1 cellular context compared by ENCODE assay signal in the genomic region with DNA sequence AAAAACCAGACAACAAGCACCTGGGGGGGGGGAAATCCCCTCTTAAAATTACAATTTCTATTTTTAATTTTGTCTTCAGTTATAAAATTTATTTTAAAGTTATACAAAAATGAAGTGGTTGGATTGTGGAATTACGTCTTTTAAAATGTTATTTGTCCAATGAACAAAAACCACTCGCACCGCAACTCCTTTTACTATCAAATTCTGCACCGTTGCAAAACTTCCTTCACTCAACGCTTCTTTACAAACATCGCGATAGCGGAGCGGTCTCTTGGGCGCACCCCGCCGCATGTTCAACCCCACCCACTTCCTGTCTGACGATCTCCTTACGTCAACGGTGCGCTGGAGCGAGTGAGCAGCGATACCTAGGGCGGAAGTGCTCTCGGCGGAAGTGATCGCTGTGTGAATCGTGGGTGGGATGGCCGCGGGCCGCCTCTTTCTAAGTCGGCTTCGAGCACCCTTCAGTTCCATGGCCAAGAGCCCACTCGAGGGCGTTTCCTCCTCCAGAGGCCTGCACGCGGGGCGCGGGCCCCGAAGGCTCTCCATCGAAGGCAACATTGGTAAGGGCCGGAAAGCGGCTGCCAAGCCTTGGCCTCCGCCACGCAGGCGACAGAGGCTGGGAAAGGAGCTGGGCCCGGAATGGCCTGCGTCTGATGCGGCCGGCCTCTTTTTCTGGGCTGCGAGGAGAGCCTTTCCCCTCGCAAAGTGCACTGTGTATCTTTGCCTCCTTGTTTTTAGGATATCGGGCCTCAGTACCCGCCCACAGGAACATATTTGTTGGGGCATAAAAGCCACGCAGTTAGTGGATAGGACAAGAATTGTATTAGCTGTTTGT.
TF ChIP-seq lines count a peak whose summit lies in the region.

A gene (plus strand): TSS at position 388 of the 835 bp plus-strand sequence. CDS start 31 bp downstream, at position 419.

TF ChIP-seq in GM12878, 131 proteins besides CTCF, POLR2A, EP300 and RAD21 (continued from another document and continues in another):
- TF ChIP-seq, protein P1, sequence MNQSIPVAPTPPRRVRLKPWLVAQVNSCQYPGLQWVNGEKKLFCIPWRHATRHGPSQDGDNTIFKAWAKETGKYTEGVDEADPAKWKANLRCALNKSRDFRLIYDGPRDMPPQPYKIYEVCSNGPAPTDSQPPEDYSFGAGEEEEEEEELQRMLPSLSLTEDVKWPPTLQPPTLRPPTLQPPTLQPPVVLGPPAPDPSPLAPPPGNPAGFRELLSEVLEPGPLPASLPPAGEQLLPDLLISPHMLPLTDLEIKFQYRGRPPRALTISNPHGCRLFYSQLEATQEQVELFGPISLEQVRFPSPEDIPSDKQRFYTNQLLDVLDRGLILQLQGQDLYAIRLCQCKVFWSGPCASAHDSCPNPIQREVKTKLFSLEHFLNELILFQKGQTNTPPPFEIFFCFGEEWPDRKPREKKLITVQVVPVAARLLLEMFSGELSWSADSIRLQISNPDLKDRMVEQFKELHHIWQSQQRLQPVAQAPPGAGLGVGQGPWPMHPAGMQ (IDR thresholded peaks at IDR 0.05; ENCODE audit: borderline replicate concordance) = peak; percentile 79
- TF ChIP-seq, protein P2, sequence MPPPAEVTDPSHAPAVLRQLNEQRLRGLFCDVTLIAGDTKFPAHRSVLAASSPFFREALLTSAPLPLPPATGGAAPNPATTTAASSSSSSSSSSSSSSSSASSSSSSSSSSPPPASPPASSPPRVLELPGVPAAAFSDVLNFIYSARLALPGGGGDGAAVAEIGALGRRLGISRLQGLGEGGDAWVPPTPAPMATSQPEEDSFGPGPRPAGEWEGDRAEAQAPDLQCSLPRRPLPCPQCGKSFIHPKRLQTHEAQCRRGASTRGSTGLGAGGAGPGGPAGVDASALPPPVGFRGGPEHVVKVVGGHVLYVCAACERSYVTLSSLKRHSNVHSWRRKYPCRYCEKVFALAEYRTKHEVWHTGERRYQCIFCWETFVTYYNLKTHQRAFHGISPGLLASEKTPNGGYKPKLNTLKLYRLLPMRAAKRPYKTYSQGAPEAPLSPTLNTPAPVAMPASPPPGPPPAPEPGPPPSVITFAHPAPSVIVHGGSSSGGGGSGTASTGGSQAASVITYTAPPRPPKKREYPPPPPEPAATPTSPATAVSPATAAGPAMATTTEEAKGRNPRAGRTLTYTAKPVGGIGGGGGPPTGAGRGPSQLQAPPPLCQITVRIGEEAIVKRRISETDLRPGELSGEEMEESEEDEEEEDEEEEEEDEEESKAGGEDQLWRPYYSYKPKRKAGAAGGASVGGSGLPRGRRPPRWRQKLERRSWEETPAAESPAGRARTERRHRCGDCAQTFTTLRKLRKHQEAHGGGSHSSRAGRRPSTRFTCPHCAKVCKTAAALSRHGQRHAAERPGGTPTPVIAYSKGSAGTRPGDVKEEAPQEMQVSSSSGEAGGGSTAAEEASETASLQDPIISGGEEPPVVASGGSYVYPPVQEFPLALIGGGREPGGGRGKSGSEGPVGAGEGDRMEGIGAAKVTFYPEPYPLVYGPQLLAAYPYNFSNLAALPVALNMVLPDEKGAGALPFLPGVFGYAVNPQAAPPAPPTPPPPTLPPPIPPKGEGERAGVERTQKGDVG (CRISPR knock-in tag; IDR thresholded peaks at IDR 0.05) = no peak
- TF ChIP-seq, protein P3, sequence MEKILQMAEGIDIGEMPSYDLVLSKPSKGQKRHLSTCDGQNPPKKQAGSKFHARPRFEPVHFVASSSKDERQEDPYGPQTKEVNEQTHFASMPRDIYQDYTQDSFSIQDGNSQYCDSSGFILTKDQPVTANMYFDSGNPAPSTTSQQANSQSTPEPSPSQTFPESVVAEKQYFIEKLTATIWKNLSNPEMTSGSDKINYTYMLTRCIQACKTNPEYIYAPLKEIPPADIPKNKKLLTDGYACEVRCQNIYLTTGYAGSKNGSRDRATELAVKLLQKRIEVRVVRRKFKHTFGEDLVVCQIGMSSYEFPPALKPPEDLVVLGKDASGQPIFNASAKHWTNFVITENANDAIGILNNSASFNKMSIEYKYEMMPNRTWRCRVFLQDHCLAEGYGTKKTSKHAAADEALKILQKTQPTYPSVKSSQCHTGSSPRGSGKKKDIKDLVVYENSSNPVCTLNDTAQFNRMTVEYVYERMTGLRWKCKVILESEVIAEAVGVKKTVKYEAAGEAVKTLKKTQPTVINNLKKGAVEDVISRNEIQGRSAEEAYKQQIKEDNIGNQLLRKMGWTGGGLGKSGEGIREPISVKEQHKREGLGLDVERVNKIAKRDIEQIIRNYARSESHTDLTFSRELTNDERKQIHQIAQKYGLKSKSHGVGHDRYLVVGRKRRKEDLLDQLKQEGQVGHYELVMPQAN (conservative IDR thresholded peaks at IDR 0.05) = peak; percentile 81
- TF ChIP-seq SUPT20H (IDR thresholded peaks at IDR 0.05; ENCODE audit: borderline replicate concordance, control insufficient read depth, low read depth, low read length) (no peak), BCL11A (IDR thresholded peaks at IDR 0.05; ENCODE audit: low read depth, low read length) (no peak), CHD4 (IDR thresholded peaks at IDR 0.05) (no peak), MTA3 (IDR thresholded peaks at IDR 0.05; ENCODE audit: borderline replicate concordance, low read length) (no peak), EZH2 (IDR thresholded peaks at IDR 0.05; ENCODE audit: borderline replicate concordance, control insufficient read depth, low read depth, low read length) (no peak), RUNX3 (IDR thresholded peaks at IDR 0.05; ENCODE audit: low read length) (peak; percentile 59), MEF2B (IDR thresholded peaks at IDR 0.05; ENCODE audit: partially characterized antibody, poor library complexity, severe bottlenecking) (peak; percentile 40), HCFC1 (IDR thresholded peaks at IDR 0.05; ENCODE audit: low read length) (peak; percentile 60), POLR2AphosphoS5 (IDR thresholded peaks at IDR 0.05; ENCODE audit: low read length) (peak; percentile 98), BRCA1 (IDR thresholded peaks at IDR 0.05; ENCODE audit: low read depth, low read length) (peak; percentile 82), JUND (IDR thresholded peaks at IDR 0.05; ENCODE audit: low read depth, low read length) (no peak), EGR1 (IDR thresholded peaks at IDR 0.05; ENCODE audit: borderline replicate concordance in 1 of 2, low read depth in 2 of 2, low read length in 2 of 2) (peak in 1 of 2 experiments; percentile 83; a peak in 1 of 3 replicates), ZSCAN29 (IDR thresholded peaks at IDR 0.05) (no peak), KAT2A (conservative IDR thresholded peaks at IDR 0.05; ENCODE audit: control insufficient read depth, low read depth, low read length) (no peak), NR2C2 (IDR thresholded peaks at IDR 0.05; ENCODE audit: borderline replicate concordance, control insufficient read depth, insufficient read length, low read depth) (no peak), ASH2L (IDR thresholded peaks at IDR 0.05; ENCODE audit: borderline replicate concordance, low read depth) (no peak), YY1 (IDR thresholded peaks at IDR 0.05; ENCODE audit: low read depth, low read length) (peak; percentile 92), TAF1 (IDR thresholded peaks at IDR 0.05; ENCODE audit: borderline replicate concordance, low read depth, low read length) (peak; percentile 91; the same call in 1 of the 2 replicates), SUZ12 (IDR thresholded peaks at IDR 0.05; ENCODE audit: unreplicated experiment) (no peak), HDAC6 (IDR thresholded peaks at IDR 0.05; ENCODE audit: unreplicated experiment) (no peak), NR2F1 (conservative IDR thresholded peaks at IDR 0.05) (no peak), DPF2 (IDR thresholded peaks at IDR 0.05) (peak; percentile 65; the same call in 1 of the 2 replicates), SP1 (IDR thresholded peaks at IDR 0.05; ENCODE audit: low read depth, low read length) (peak; percentile 73), SPI1 (IDR thresholded peaks at IDR 0.05; ENCODE audit: borderline replicate concordance, insufficient read depth, low read depth, low read length) (peak; percentile 92)
- TF ChIP-seq, protein P4, sequence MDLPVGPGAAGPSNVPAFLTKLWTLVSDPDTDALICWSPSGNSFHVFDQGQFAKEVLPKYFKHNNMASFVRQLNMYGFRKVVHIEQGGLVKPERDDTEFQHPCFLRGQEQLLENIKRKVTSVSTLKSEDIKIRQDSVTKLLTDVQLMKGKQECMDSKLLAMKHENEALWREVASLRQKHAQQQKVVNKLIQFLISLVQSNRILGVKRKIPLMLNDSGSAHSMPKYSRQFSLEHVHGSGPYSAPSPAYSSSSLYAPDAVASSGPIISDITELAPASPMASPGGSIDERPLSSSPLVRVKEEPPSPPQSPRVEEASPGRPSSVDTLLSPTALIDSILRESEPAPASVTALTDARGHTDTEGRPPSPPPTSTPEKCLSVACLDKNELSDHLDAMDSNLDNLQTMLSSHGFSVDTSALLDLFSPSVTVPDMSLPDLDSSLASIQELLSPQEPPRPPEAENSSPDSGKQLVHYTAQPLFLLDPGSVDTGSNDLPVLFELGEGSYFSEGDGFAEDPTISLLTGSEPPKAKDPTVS (IDR thresholded peaks at IDR 0.05; ENCODE audit: low read depth, low read length) = no peak
- TF ChIP-seq, protein P5, sequence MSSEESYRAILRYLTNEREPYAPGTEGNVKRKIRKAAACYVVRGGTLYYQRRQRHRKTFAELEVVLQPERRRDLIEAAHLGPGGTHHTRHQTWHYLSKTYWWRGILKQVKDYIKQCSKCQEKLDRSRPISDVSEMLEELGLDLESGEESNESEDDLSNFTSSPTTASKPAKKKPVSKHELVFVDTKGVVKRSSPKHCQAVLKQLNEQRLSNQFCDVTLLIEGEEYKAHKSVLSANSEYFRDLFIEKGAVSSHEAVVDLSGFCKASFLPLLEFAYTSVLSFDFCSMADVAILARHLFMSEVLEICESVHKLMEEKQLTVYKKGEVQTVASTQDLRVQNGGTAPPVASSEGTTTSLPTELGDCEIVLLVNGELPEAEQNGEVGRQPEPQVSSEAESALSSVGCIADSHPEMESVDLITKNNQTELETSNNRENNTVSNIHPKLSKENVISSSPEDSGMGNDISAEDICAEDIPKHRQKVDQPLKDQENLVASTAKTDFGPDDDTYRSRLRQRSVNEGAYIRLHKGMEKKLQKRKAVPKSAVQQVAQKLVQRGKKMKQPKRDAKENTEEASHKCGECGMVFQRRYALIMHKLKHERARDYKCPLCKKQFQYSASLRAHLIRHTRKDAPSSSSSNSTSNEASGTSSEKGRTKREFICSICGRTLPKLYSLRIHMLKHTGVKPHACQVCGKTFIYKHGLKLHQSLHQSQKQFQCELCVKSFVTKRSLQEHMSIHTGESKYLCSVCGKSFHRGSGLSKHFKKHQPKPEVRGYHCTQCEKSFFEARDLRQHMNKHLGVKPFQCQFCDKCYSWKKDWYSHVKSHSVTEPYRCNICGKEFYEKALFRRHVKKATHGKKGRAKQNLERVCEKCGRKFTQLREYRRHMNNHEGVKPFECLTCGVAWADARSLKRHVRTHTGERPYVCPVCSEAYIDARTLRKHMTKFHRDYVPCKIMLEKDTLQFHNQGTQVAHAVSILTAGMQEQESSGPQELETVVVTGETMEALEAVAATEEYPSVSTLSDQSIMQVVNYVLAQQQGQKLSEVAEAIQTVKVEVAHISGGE (CRISPR knock-in tag; IDR thresholded peaks at IDR 0.05) = peak; percentile 9; the same call in 1 of the 2 replicates
- TF ChIP-seq, protein P6, sequence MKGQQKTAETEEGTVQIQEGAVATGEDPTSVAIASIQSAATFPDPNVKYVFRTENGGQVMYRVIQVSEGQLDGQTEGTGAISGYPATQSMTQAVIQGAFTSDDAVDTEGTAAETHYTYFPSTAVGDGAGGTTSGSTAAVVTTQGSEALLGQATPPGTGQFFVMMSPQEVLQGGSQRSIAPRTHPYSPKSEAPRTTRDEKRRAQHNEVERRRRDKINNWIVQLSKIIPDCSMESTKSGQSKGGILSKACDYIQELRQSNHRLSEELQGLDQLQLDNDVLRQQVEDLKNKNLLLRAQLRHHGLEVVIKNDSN (IDR thresholded peaks at IDR 0.05; ENCODE audit: borderline replicate concordance, extremely low read length, insufficient read depth, low read depth, low read length) = no peak
- TF ChIP-seq, protein P7, sequence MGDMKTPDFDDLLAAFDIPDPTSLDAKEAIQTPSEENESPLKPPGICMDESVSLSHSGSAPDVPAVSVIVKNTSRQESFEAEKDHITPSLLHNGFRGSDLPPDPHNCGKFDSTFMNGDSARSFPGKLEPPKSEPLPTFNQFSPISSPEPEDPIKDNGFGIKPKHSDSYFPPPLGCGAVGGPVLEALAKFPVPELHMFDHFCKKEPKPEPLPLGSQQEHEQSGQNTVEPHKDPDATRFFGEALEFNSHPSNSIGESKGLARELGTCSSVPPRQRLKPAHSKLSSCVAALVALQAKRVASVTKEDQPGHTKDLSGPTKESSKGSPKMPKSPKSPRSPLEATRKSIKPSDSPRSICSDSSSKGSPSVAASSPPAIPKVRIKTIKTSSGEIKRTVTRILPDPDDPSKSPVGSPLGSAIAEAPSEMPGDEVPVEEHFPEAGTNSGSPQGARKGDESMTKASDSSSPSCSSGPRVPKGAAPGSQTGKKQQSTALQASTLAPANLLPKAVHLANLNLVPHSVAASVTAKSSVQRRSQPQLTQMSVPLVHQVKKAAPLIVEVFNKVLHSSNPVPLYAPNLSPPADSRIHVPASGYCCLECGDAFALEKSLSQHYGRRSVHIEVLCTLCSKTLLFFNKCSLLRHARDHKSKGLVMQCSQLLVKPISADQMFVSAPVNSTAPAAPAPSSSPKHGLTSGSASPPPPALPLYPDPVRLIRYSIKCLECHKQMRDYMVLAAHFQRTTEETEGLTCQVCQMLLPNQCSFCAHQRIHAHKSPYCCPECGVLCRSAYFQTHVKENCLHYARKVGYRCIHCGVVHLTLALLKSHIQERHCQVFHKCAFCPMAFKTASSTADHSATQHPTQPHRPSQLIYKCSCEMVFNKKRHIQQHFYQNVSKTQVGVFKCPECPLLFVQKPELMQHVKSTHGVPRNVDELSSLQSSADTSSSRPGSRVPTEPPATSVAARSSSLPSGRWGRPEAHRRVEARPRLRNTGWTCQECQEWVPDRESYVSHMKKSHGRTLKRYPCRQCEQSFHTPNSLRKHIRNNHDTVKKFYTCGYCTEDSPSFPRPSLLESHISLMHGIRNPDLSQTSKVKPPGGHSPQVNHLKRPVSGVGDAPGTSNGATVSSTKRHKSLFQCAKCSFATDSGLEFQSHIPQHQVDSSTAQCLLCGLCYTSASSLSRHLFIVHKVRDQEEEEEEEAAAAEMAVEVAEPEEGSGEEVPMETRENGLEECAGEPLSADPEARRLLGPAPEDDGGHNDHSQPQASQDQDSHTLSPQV (IDR thresholded peaks at IDR 0.05) = no peak; the same call in 1 of the 2 replicates
- TF ChIP-seq, protein P8, sequence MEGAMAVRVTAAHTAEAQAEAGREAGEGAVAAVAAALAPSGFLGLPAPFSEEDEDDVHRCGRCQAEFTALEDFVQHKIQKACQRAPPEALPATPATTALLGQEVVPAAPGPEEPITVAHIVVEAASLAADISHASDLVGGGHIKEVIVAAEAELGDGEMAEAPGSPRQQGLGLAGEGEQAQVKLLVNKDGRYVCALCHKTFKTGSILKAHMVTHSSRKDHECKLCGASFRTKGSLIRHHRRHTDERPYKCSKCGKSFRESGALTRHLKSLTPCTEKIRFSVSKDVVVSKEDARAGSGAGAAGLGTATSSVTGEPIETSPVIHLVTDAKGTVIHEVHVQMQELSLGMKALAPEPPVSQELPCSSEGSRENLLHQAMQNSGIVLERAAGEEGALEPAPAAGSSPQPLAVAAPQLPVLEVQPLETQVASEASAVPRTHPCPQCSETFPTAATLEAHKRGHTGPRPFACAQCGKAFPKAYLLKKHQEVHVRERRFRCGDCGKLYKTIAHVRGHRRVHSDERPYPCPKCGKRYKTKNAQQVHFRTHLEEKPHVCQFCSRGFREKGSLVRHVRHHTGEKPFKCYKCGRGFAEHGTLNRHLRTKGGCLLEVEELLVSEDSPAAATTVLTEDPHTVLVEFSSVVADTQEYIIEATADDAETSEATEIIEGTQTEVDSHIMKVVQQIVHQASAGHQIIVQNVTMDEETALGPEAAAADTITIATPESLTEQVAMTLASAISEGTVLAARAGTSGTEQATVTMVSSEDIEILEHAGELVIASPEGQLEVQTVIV (IDR thresholded peaks at IDR 0.05; ENCODE audit: borderline replicate concordance, partially characterized antibody) = peak; percentile 82
